9 cellular contexts compared by ENCODE assay signal in the genomic region with DNA sequence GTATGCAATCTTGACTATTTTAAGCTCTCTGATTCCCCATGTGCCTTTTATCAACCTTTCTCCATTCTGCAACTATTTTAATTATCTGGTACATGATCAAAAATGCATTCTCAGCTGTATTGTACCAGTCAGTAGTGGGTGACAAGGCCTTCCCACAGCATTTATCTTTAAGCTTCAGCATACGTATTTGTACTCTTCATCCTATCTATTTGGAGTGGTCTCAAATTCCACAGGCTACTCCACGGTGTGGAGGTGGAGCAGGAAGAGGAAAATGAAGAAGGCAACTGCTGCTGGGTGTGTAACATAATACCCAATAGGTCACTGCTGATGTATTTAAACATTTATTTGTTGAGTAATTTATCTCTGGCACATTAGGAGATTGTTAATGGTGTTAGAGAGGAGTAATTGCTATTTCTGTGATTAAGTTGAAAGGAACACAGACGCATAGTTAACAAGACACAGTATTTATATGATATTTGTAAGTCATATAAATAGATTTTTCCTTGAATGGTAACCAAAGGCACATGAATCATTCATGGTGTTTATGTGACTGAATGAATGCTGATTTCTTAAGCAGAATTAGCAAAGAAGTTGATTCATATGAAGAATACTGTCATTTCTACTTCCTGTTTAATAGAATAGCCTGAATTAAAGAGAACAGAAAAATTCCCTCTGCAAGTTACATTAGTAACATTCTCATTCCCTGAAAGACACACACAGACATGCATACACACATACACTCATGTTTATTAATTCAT.
DNase-seq lines count a peak whose midpoint lies in the region; ATAC-seq and TF ChIP-seq lines count a peak whose summit lies in the region.
"Had no signal": no experiment of that assay in that cellular context is flagged by ENCODE, and none has a peak within 500 bp of the region (broad histone marks: within the 10 kb centered on the region; RNA-seq: fewer than 3 reads in every experiment).

No MANE protein-coding gene starts in this region.

- no peak overlapping the region for H2BK120ac ChIP-seq in mesenchymal stem cell (ENCODE audit: low read depth, low read length)

- H3K18ac ChIP-seq in mesenchymal stem cell (ENCODE audit: low read depth in 1 of 2, low read length in 2 of 2): no peak overlapping the region

- WGBS in mesenchymal stem cell: 0% methylated on average over 1 of the region's 3 CpGs

- H3K4me1 ChIP-seq in RWPE2 (ENCODE audit: insufficient read depth, poor library complexity, severe bottlenecking) (peaks cover 33% of the 10 kb centered on the region), mesenchymal stem cell (ENCODE audit: control insufficient read depth, insufficient read depth, low read depth, low read length) (no peaks in the 10 kb centered on the region)
- H3K4me1 ChIP-seq: uterus had no signal

- TF ChIP-seq CTCF in GM06990 (IDR thresholded peaks at IDR 0.05; ENCODE audit: insufficient read depth, low read length, poor library complexity, severe bottlenecking): no peak
- TF ChIP-seq CTCF in RWPE2 (IDR thresholded peaks at IDR 0.05; ENCODE audit: poor library complexity, severe bottlenecking): no peak

- H3K9me3 ChIP-seq in RWPE2 (ENCODE audit: severe bottlenecking) (no peaks in the 10 kb centered on the region), mesenchymal stem cell (ENCODE audit: control insufficient read depth, low read length) (no peaks in the 10 kb centered on the region)
- H3K9me3 ChIP-seq: uterus had no signal

- H3K27ac ChIP-seq in RWPE2 (ENCODE audit: poor library complexity, severe bottlenecking) (peak overlapping the region; percentile 42), mesenchymal stem cell (ENCODE audit: low read length, poor library complexity, severe bottlenecking) (no peak overlapping the region)
- H3K27ac ChIP-seq: uterus had no signal

- no peaks in the 10 kb centered on the region for H3K27me3 ChIP-seq in GM06990 (replicated peaks; ENCODE audit: control insufficient read depth, insufficient read depth, low read length)
- H3K27me3 ChIP-seq in RWPE2 (ENCODE audit: insufficient read depth, poor library complexity, severe bottlenecking): no peaks in the 10 kb centered on the region
- no peaks in the 10 kb centered on the region for H3K27me3 ChIP-seq in mesenchymal stem cell (ENCODE audit: control insufficient read depth in 1 of 2, insufficient read depth in 1 of 2, low read length in 2 of 2)
- H3K27me3 ChIP-seq: uterus had no signal

- H3K14ac ChIP-seq in mesenchymal stem cell (ENCODE audit: low read length in 2 of 2): no peak overlapping the region

- H2BK5ac ChIP-seq in mesenchymal stem cell (ENCODE audit: low read depth, low read length, poor library complexity, severe bottlenecking): no peak overlapping the region

- no peak overlapping the region for H4K8ac ChIP-seq in mesenchymal stem cell (ENCODE audit: low read length)

- H2BK12ac ChIP-seq in mesenchymal stem cell (ENCODE audit: low read length in 2 of 2): no peak overlapping the region

- ATAC-seq in HG02884 (IDR thresholded peaks at IDR 0.05; ENCODE audit: unreplicated experiment) (peak; percentile 75), RWPE2 (ENCODE audit: low read depth) (peak; percentile 59)

- H3K79me1 ChIP-seq in mesenchymal stem cell (replicated peaks; ENCODE audit: low read length, poor library complexity, severe bottlenecking): no peaks in the 10 kb centered on the region

- intact Hi-C loops in posterior vena cava (cut with DNase I): no loop called here

- H3K4me2 ChIP-seq in mesenchymal stem cell (ENCODE audit: low read length, poor library complexity, severe bottlenecking): no peak overlapping the region

- no peak overlapping the region for H3K23ac ChIP-seq in mesenchymal stem cell (ENCODE audit: low read length in 2 of 2)

- H2AFZ ChIP-seq in mesenchymal stem cell (ENCODE audit: low read depth, low read length): no peak overlapping the region

- peak overlapping the region; percentile 40 for H3K9ac ChIP-seq in mesenchymal stem cell (ENCODE audit: low read length)

- no peak overlapping the region for H2AK5ac ChIP-seq in mesenchymal stem cell (ENCODE audit: low read length, severe bottlenecking)

- DNase-seq in GM06990 (ENCODE audit: extremely low read depth, insufficient read length) (peak; percentile 36), RWPE2 (ENCODE audit: low spot score) (no peak), mesenchymal stem cell (peak; percentile 60), GM19238 (ENCODE audit: insufficient read length, low spot score) (no peak), DMS114 treated with DMSO at 0.1 percent for 48 hours (lab: John Stamatoyannopoulos, UW; ENCODE audit: unreplicated experiment) (no peak), 8988T (no peak), posterior vena cava (ENCODE audit: low spot score) (no peak)
- DNase-seq: uterus had no signal

- no peak overlapping the region for H2BK15ac ChIP-seq in mesenchymal stem cell (ENCODE audit: low read depth, poor library complexity, severe bottlenecking)

- H4K91ac ChIP-seq in mesenchymal stem cell (ENCODE audit: low read length): no peak overlapping the region

- no peak overlapping the region for H3K4ac ChIP-seq in mesenchymal stem cell (ENCODE audit: low read depth in 1 of 2, low read length in 2 of 2)

- no peak overlapping the region for H3K4me3 ChIP-seq in GM06990 (replicated peaks; ENCODE audit: low read depth, low read length)
- no peak overlapping the region for H3K4me3 ChIP-seq in RWPE2 (ENCODE audit: severe bottlenecking)
- no peak overlapping the region for H3K4me3 ChIP-seq in mesenchymal stem cell (ENCODE audit: insufficient read depth in 1 of 2, low read depth in 1 of 2, low read length in 2 of 2)
- H3K4me3 ChIP-seq: uterus had no signal

- H3K36me3 ChIP-seq in GM06990 (ENCODE audit: control insufficient read depth, insufficient read depth, low read length): no peaks in the 10 kb centered on the region
- H3K36me3 ChIP-seq in RWPE2 (ENCODE audit: low read depth): no peaks in the 10 kb centered on the region
- H3K36me3 ChIP-seq in mesenchymal stem cell (ENCODE audit: control insufficient read depth in 1 of 2, insufficient read depth in 2 of 2, low read depth in 1 of 2, low read length in 2 of 2): no peaks in the 10 kb centered on the region
- H3K36me3 ChIP-seq: uterus had no signal

Comparison
In these comparisons a context has a peak if more than half of its experiments do, and no peak if none do; other contexts are left out.
1. DNase-seq: peak in GM06990 (single experiment) and mesenchymal stem cell (single experiment); none in RWPE2 (single experiment), GM19238 (single experiment), DMS114 treated with DMSO at 0.1 percent for 48 hours (single experiment), 8988T (single experiment) and posterior vena cava (single experiment).